15 cellular contexts compared by ENCODE assay signal in genomic region chr10:77301305-77301730, GRCh38.
DNase-seq lines count a peak whose midpoint lies in the region; ATAC-seq, FAIRE-seq and TF ChIP-seq lines count a peak whose summit lies in the region.
"Had no signal": no experiment of that assay in that cellular context is flagged by ENCODE, and none has a peak within 500 bp of the region (broad histone marks: within the 10 kb centered on the region; RNA-seq: fewer than 3 reads in every experiment).

No MANE protein-coding gene starts in this region.

- peaks cover 7% of the 10 kb centered on the region for H3K9me3 Mint-ChIP-seq in activated CD8-positive, alpha-beta T cell treated with anti-CD3 and anti-CD28 coated beads for 36 hours
- H3K9me3 Mint-ChIP-seq in activated CD8-positive, alpha-beta T cell treated with anti-CD3 and anti-CD28 coated beads, Interleukin-2, amount 10 ng/mL, durations not matched to agents 7 days and 5 days (ENCODE audit: insufficient read depth) = peaks cover 4% of the 10 kb centered on the region

- ATAC-seq in activated CD8-positive, alpha-beta T cell treated with anti-CD3 and anti-CD28 coated beads for 36 hours = peak; percentile 30
- ATAC-seq in activated CD8-positive, alpha-beta T cell treated with anti-CD3 and anti-CD28 coated beads, Interleukin-2, amount 10 ng/mL, durations not matched to agents 7 days and 5 days = no peak
- peak; percentile 64 for ATAC-seq in SK-N-SH treated with all-trans-retinoic acid at 6 μM for 48 hours
- ATAC-seq in GM21360 (IDR thresholded peaks at IDR 0.05; ENCODE audit: unreplicated experiment) = no peak
- ATAC-seq: left lobe of liver had no signal

- no peaks in the 10 kb centered on the region for H3K4me1 Mint-ChIP-seq in activated CD8-positive, alpha-beta T cell treated with anti-CD3 and anti-CD28 coated beads for 36 hours (ENCODE audit: low read depth)
- no peaks in the 10 kb centered on the region for H3K4me1 Mint-ChIP-seq in activated CD8-positive, alpha-beta T cell treated with anti-CD3 and anti-CD28 coated beads, Interleukin-2, amount 10 ng/mL, durations not matched to agents 7 days and 5 days (ENCODE audit: low read depth)

- POLR2A ChIA-PET in activated CD8-positive, alpha-beta T cell treated with anti-CD3 and anti-CD28 coated beads for 36 hours (lab: Charles Lee) = no interaction called here
- POLR2A ChIA-PET in activated CD8-positive, alpha-beta T cell treated with anti-CD3 and anti-CD28 coated beads, Interleukin-2, amount 10 ng/mL, durations not matched to agents 7 days and 5 days (lab: Charles Lee) = no interaction called here

- intact Hi-C loops in activated CD8-positive, alpha-beta T cell treated with anti-CD3 and anti-CD28 coated beads for 36 hours (cut with micrococcal nuclease) = no loop called here

- no peak overlapping the region for H3K27ac Mint-ChIP-seq in activated CD8-positive, alpha-beta T cell treated with anti-CD3 and anti-CD28 coated beads for 36 hours
- no peak overlapping the region for H3K27ac Mint-ChIP-seq in activated CD8-positive, alpha-beta T cell treated with anti-CD3 and anti-CD28 coated beads, Interleukin-2, amount 10 ng/mL, durations not matched to agents 7 days and 5 days
- H3K27ac Mint-ChIP-seq: activated naive CD8-positive, alpha-beta T cell had no signal

- no peak for FAIRE-seq in urothelium cell line (lab: Jason Lieb, UNC)

- DNase-seq in activated CD8-positive, alpha-beta T cell treated with anti-CD3 and anti-CD28 coated beads for 36 hours = no peak
- no peak for DNase-seq in activated CD8-positive, alpha-beta T cell treated with anti-CD3 and anti-CD28 coated beads, Interleukin-2, amount 10 ng/mL, durations not matched to agents 7 days and 5 days
- DNase-seq in fibroblast of peridontal ligament (ENCODE audit: extremely low read depth) = peak; percentile 72
- peak; percentile 55 for DNase-seq in urothelium cell line (ENCODE audit: low spot score)
- no peak for DNase-seq in DMS114 treated with DMSO at 0.1 percent for 48 hours (lab: John Stamatoyannopoulos, UW; ENCODE audit: unreplicated experiment)
- DNase-seq in NCI-H2029 treated with DMSO at 0.1 percent for 48 hours (lab: John Stamatoyannopoulos, UW) = no peak
- DNase-seq: activated T-cell treated with anti-CD3 and anti-CD28 coated beads for 4 hours, cerebellar nuclear complex, MV-4-11, NCI-H774, T-helper 2 cell had no signal

- CTCF ChIA-PET in activated CD8-positive, alpha-beta T cell treated with anti-CD3 and anti-CD28 coated beads for 36 hours (lab: Charles Lee) = interaction anchor here (1.5 kb wide), 1 partner anchor 9 kb away, joined by 3 read pairs; no protein-coding TSS in a partner anchor
- CTCF ChIA-PET in activated CD8-positive, alpha-beta T cell treated with anti-CD3 and anti-CD28 coated beads, Interleukin-2, amount 10 ng/mL, durations not matched to agents 7 days and 5 days (lab: Charles Lee) = no interaction called here

- TF ChIP-seq CTCF in activated CD8-positive, alpha-beta T cell treated with anti-CD3 and anti-CD28 coated beads for 36 hours (IDR thresholded peaks at IDR 0.05) = no peak

- no peak overlapping the region for H3K4me3 Mint-ChIP-seq in activated CD8-positive, alpha-beta T cell treated with anti-CD3 and anti-CD28 coated beads for 36 hours
- H3K4me3 Mint-ChIP-seq in activated CD8-positive, alpha-beta T cell treated with anti-CD3 and anti-CD28 coated beads, Interleukin-2, amount 10 ng/mL, durations not matched to agents 7 days and 5 days = no peak overlapping the region
- H3K4me3 Mint-ChIP-seq: activated naive CD8-positive, alpha-beta T cell had no signal

- H3K27me3 Mint-ChIP-seq in activated CD8-positive, alpha-beta T cell treated with anti-CD3 and anti-CD28 coated beads for 36 hours = no peaks in the 10 kb centered on the region
- peaks cover 5% of the 10 kb centered on the region for H3K27me3 Mint-ChIP-seq in activated CD8-positive, alpha-beta T cell treated with anti-CD3 and anti-CD28 coated beads, Interleukin-2, amount 10 ng/mL, durations not matched to agents 7 days and 5 days (ENCODE audit: low read depth)
- H3K27me3 Mint-ChIP-seq: activated naive CD8-positive, alpha-beta T cell had no signal

- H3K36me3 Mint-ChIP-seq in activated CD8-positive, alpha-beta T cell treated with anti-CD3 and anti-CD28 coated beads for 36 hours (ENCODE audit: low read depth) = no peaks in the 10 kb centered on the region
- no peaks in the 10 kb centered on the region for H3K36me3 Mint-ChIP-seq in activated CD8-positive, alpha-beta T cell treated with anti-CD3 and anti-CD28 coated beads, Interleukin-2, amount 10 ng/mL, durations not matched to agents 7 days and 5 days (ENCODE audit: low read depth)

TF ChIP-seq in SK-N-SH treated with all-trans-retinoic acid at 6 μM for 48 hours, 23 proteins besides CTCF, POLR2A, EP300 and RAD21:
- TF ChIP-seq ISL1 (CRISPR knock-in tag; IDR thresholded peaks at IDR 0.05) = peak; percentile 49; the same call in 1 of the 2 replicates
- 0 out of 2 replicates have a peak, but pooled peaks have one; percentile 30 for TF ChIP-seq ZFP3 (CRISPR knock-in tag; IDR thresholded peaks at IDR 0.05)
- TF ChIP-seq, protein P1, sequence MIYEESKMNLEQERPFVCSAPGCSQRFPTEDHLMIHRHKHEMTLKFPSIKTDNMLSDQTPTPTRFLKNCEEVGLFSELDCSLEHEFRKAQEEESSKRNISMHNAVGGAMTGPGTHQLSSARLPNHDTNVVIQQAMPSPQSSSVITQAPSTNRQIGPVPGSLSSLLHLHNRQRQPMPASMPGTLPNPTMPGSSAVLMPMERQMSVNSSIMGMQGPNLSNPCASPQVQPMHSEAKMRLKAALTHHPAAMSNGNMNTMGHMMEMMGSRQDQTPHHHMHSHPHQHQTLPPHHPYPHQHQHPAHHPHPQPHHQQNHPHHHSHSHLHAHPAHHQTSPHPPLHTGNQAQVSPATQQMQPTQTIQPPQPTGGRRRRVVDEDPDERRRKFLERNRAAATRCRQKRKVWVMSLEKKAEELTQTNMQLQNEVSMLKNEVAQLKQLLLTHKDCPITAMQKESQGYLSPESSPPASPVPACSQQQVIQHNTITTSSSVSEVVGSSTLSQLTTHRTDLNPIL (CRISPR knock-in tag; IDR thresholded peaks at IDR 0.05; ENCODE audit: low read depth) = no peak
- TF ChIP-seq CSDC2 (CRISPR knock-in tag; IDR thresholded peaks at IDR 0.05) = peak; percentile 48; the same call in 1 of the 2 replicates
TF ChIP-seq in SK-N-SH treated with all-trans-retinoic acid at 6 μM for 48 hours: peak in this region for 3.

Comparison
In these comparisons a context has a peak if more than half of its experiments do, and no peak if none do; other contexts are left out.
1. ATAC-seq: peak in activated CD8-positive, alpha-beta T cell treated with anti-CD3 and anti-CD28 coated beads for 36 hours (single experiment) and SK-N-SH treated with all-trans-retinoic acid at 6 μM for 48 hours (single experiment); none in activated CD8-positive, alpha-beta T cell treated with anti-CD3 and anti-CD28 coated beads, Interleukin-2, amount 10 ng/mL, durations not matched to agents 7 days and 5 days (single experiment) and GM21360 (single experiment).
2. DNase-seq: peak in fibroblast of peridontal ligament (single experiment) and urothelium cell line (single experiment); none in activated CD8-positive, alpha-beta T cell treated with anti-CD3 and anti-CD28 coated beads for 36 hours (single experiment), activated CD8-positive, alpha-beta T cell treated with anti-CD3 and anti-CD28 coated beads, Interleukin-2, amount 10 ng/mL, durations not matched to agents 7 days and 5 days (single experiment), DMS114 treated with DMSO at 0.1 percent for 48 hours (single experiment) and NCI-H2029 treated with DMSO at 0.1 percent for 48 hours (single experiment).